Comparison of ENCODE assay signal across 18 cellular contexts in the genomic region with DNA sequence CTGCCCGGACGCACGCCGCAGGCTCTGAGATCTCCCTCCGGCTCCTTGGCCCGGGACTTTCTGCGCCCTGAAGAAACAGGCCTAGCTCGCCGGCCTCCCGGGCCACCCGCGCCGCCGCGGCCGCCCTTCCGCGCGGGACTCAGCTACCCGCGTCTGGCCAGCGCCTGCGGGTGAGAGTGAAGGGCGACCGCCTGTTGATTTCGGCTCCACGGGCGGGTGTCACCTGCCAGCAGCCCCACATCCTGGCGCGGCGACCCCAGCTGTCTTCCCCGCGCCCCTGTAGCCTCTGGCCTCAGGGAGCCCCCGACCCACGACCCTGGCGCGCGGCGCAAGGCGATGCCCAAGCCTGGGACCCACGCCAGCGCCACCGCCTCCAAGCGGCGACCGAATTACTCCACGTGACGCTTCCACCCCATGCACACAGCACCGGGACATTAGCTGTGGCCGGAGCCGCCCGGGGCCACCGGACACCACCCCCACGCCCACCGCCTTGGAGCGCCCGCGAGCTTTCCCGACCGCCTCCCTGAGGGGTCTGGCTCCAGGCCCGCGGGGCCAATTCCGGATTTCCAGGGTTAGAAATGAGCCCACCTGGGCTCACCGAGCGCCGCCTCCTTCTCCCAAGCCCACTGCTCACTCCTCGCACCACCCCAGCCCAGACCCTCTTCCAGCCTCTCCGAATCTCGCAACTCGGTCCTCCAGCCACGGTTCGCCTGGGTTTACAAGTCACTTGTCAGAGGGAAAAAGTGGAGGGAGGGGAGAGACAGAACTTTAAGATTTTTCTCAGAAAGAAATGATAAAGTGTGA. TPM values are rescaled to one million over a fixed set of nuclear protein-coding genes. Genes with fewer than 3 reads are reported as not detected.
DNase-seq lines count a peak whose midpoint lies in the region; ATAC-seq, FAIRE-seq and TF ChIP-seq lines count a peak whose summit lies in the region.
"Had no signal": no experiment of that assay in that cellular context is flagged by ENCODE, and none has a peak within 500 bp of the region (broad histone marks: within the 10 kb centered on the region; RNA-seq: fewer than 3 reads in every experiment).

No MANE protein-coding gene starts in this region.

- DNase-seq in HepG2 (ENCODE audit: low spot score) (no peak), right lobe of liver (no peak), mesenchymal stem cell (no peak), NCI-H1436 treated with DMSO at 0.1 percent for 48 hours (lab: John Stamatoyannopoulos, UW) (no peak), midbrain (lab: John Stamatoyannopoulos, UW) (no peak), HEK293T (ENCODE audit: extremely low spot score) (no peak), NCI-H446 treated with DMSO at 0.1 percent for 48 hours (lab: John Stamatoyannopoulos, UW) (no peak)
- DNase-seq: activated CD8-positive, alpha-beta memory T cell treated with anti-CD3 and anti-CD28 coated beads for 24 hours; CD8-positive, alpha-beta T cell; lower lobe of right lung; NCI-H226; PC-9; stimulated activated CD4-positive, alpha-beta T cell treated with anti-CD3 and anti-CD28 coated beads, Interleukin-4, amount 100 ng/mL, for 24 hours; stimulated activated naive CD4-positive, alpha-beta T cell treated with Interleukin-2 at 50 U/mL for 16 hours had no signal

- TF ChIP-seq RAD21 in HepG2 (CRISPR knock-in tag; IDR thresholded peaks at IDR 0.05), result no peak

- H3K9me3 Mint-ChIP-seq in brain, result peaks cover 0 to 6% (median 0%) of the 10 kb centered on the region in 5 experiments
- H3K9me3 Mint-ChIP-seq: CD8-positive, alpha-beta T cell had no signal

- H3K27ac Mint-ChIP-seq in brain, result peak overlapping the region; percentile 24 to 98 (median 89)
- H3K27ac Mint-ChIP-seq: CD8-positive, alpha-beta T cell had no signal

- H3K36me3 Mint-ChIP-seq in brain, result peaks cover 29% of the 10 kb centered on the region
- H3K36me3 Mint-ChIP-seq: CD8-positive, alpha-beta T cell had no signal

- FAIRE-seq in HepG2 (lab: Jason Lieb, UNC), result no peak

- H3K27me3 Mint-ChIP-seq in brain, result peaks cover 61% of the 10 kb centered on the region

- H3K79me1 ChIP-seq in mesenchymal stem cell (replicated peaks; ENCODE audit: low read length, poor library complexity, severe bottlenecking), result no peaks in the 10 kb centered on the region

- 55% methylated on average over 17 of the region's 72 CpGs for WGBS in HepG2 (ENCODE audit: low lambda C conversion rate)
- 34% methylated on average over 8 of the region's 72 CpGs for WGBS in right lobe of liver (ENCODE audit: insufficient coverage, low coverage, low lambda C conversion rate, missing lambda C conversion rate)
- WGBS in mesenchymal stem cell, result 2% methylated on average over 32 of the region's 72 CpGs

- no peak overlapping the region for H3K4ac ChIP-seq in mesenchymal stem cell (ENCODE audit: low read depth in 1 of 2, low read length in 2 of 2)

- no peak overlapping the region for H2BK15ac ChIP-seq in mesenchymal stem cell (ENCODE audit: low read depth, poor library complexity, severe bottlenecking)

- H2AFZ ChIP-seq in HepG2 (ENCODE audit: low read length) (no peak overlapping the region), mesenchymal stem cell (ENCODE audit: low read depth, low read length) (no peak overlapping the region)
- H2AFZ ChIP-seq: parathyroid adenoma, PC-9 had no signal

- POLR2A ChIA-PET in HepG2 (lab: Yijun Ruan, JAX) (no interaction called here), HEK293T (lab: Yijun Ruan, JAX) (no interaction called here)

- no peak overlapping the region for H4K91ac ChIP-seq in mesenchymal stem cell (ENCODE audit: low read length)

- peak overlapping the region; percentile 49 to 85 (median 78) for H3K4me3 Mint-ChIP-seq in brain
- H3K4me3 Mint-ChIP-seq: CD8-positive, alpha-beta T cell had no signal

- H3K27me3 ChIP-seq in HepG2 (ENCODE audit: control insufficient read depth in 1 of 2, insufficient read depth in 2 of 2, low read length in 2 of 2) (peaks cover 2 to 38% of the 10 kb centered on the region in 2 experiments; a peak in 2 of 5 replicates), right lobe of liver (peaks cover 7 to 31% of the 10 kb centered on the region in 2 donors), mesenchymal stem cell (ENCODE audit: control insufficient read depth in 1 of 2, insufficient read depth in 1 of 2, low read length in 2 of 2) (peaks cover 63 to 91% of the 10 kb centered on the region in 2 experiments)

- intact Hi-C loops in HepG2 (cut with micrococcal nuclease; ENCODE audit: unreplicated experiment), result no loop called here
- intact Hi-C loops in right lobe of liver (cut with DNase I), result no loop called here

- no peak overlapping the region for H3K18ac ChIP-seq in mesenchymal stem cell (ENCODE audit: low read depth in 1 of 2, low read length in 2 of 2)

- no peak overlapping the region for H2BK5ac ChIP-seq in mesenchymal stem cell (ENCODE audit: low read depth, low read length, poor library complexity, severe bottlenecking)

- H3K23ac ChIP-seq in mesenchymal stem cell (ENCODE audit: low read length in 2 of 2), result no peak overlapping the region

- in situ Hi-C loops in HepG2 (cut with HindIII; ENCODE audit: extremely low pct_ligation_motif_present, low pct_unique_long_range_greater_than_20kb), result no loop called here

- H3K4me1 Mint-ChIP-seq in brain, result peaks cover 74% of the 10 kb centered on the region

- H4K20me1 ChIP-seq in HepG2 (ENCODE audit: insufficient read depth, low read length), result no peaks in the 10 kb centered on the region

- H3K4me3 ChIP-seq in HepG2 (replicated peaks in 1 of 3; ENCODE audit: insufficient read depth in 1 of 3, low read depth in 2 of 3, low read length in 3 of 3), result peak overlapping the region in 1 of 3 experiments; percentile 33; a peak in 2 of 6 replicates
- H3K4me3 ChIP-seq in right lobe of liver, result no peak overlapping the region
- peak overlapping the region in 1 of 2 experiments; percentile 49 for H3K4me3 ChIP-seq in mesenchymal stem cell (ENCODE audit: insufficient read depth in 1 of 2, low read depth in 1 of 2, low read length in 2 of 2)
- H3K4me3 ChIP-seq: lower lobe of right lung, PC-9 had no signal

- H2BK120ac ChIP-seq in mesenchymal stem cell (ENCODE audit: low read depth, low read length), result no peak overlapping the region

- no peaks in the 10 kb centered on the region for H3K36me3 ChIP-seq in HepG2 (replicated peaks in 1 of 2; ENCODE audit: control insufficient read depth in 1 of 2, insufficient read depth in 2 of 2, low read length in 2 of 2)
- no peaks in the 10 kb centered on the region for H3K36me3 ChIP-seq in right lobe of liver
- H3K36me3 ChIP-seq in mesenchymal stem cell (ENCODE audit: control insufficient read depth in 1 of 2, insufficient read depth in 2 of 2, low read depth in 1 of 2, low read length in 2 of 2), result no peaks in the 10 kb centered on the region
- H3K36me3 ChIP-seq: lower lobe of right lung had no signal

- no peaks in the 10 kb centered on the region for H3K79me2 ChIP-seq in HepG2 (ENCODE audit: insufficient read depth, low read length)
- H3K79me2 ChIP-seq: parathyroid adenoma had no signal

- H3K27ac ChIP-seq in HepG2 (ENCODE audit: extremely low read length, insufficient read depth, low read length), result no peak overlapping the region
- no peak overlapping the region for H3K27ac ChIP-seq in right lobe of liver
- no peak overlapping the region for H3K27ac ChIP-seq in mesenchymal stem cell (ENCODE audit: low read length, poor library complexity, severe bottlenecking)
- H3K27ac ChIP-seq: lower lobe of right lung, parathyroid adenoma, PC-9 had no signal

- no peak overlapping the region for H2BK12ac ChIP-seq in mesenchymal stem cell (ENCODE audit: low read length in 2 of 2)

- ATAC-seq in HepG2 (peak; percentile 28), right lobe of liver (no peak)
- ATAC-seq: CD8-positive, alpha-beta T cell had no signal

- no peak overlapping the region for H3K9ac ChIP-seq in HepG2 (ENCODE audit: insufficient read depth, low read depth, low read length)
- no peak overlapping the region for H3K9ac ChIP-seq in mesenchymal stem cell (ENCODE audit: low read length)
- H3K9ac ChIP-seq: parathyroid adenoma had no signal

- H3K9me3 ChIP-seq in HepG2 (ENCODE audit: low read length) (no peaks in the 10 kb centered on the region), right lobe of liver (no peaks in the 10 kb centered on the region), mesenchymal stem cell (ENCODE audit: control insufficient read depth, low read length) (peaks cover 3% of the 10 kb centered on the region)
- H3K9me3 ChIP-seq: lower lobe of right lung had no signal

- H3K4me2 ChIP-seq in HepG2 (ENCODE audit: low read depth, low read length), result peak overlapping the region; percentile 27; the same call in 1 of the 2 replicates
- H3K4me2 ChIP-seq in mesenchymal stem cell (ENCODE audit: low read length, poor library complexity, severe bottlenecking), result peak overlapping the region; percentile 27
- H3K4me2 ChIP-seq: PC-9 had no signal

- peaks cover 6% of the 10 kb centered on the region; the same call in 1 of the 2 replicates for H3K4me1 ChIP-seq in HepG2 (ENCODE audit: insufficient read depth, low read length)
- H3K4me1 ChIP-seq in right lobe of liver, result no peaks in the 10 kb centered on the region
- H3K4me1 ChIP-seq in mesenchymal stem cell (ENCODE audit: control insufficient read depth, insufficient read depth, low read depth, low read length), result peaks cover 30% of the 10 kb centered on the region
- H3K4me1 ChIP-seq: parathyroid adenoma had no signal

- TF ChIP-seq EP300 in HepG2 (IDR thresholded peaks at IDR 0.05; ENCODE audit: low read depth in 2 of 2, low read length in 2 of 2), result no peak
- TF ChIP-seq EP300 in HepG2 (CRISPR knock-in tag; IDR thresholded peaks at IDR 0.05; ENCODE audit: borderline replicate concordance), result no peak

- BruUV-seq in HepG2 (replicated peaks; lab: Mats Ljungman, UMichigan), result no TSS peak

- TF ChIP-seq CTCF in HepG2 (CRISPR knock-in tag; IDR thresholded peaks at IDR 0.05) (no peak), right lobe of liver (IDR thresholded peaks at IDR 0.05) (no peak), brain (conservative IDR thresholded peaks at IDR 0.05) (no peak)

- TF ChIP-seq POLR2A in HepG2 (IDR thresholded peaks at IDR 0.05; ENCODE audit: insufficient read depth in 1 of 2, low read depth in 2 of 2, low read length in 2 of 2) (no peak), right lobe of liver (IDR thresholded peaks at IDR 0.05) (no peak)

- no peak overlapping the region for H2AK5ac ChIP-seq in mesenchymal stem cell (ENCODE audit: low read length, severe bottlenecking)

- CTCF ChIA-PET in HepG2 (lab: Yijun Ruan, JAX; ENCODE audit: low intra/inter-chr PET ratio, low total read pairs) (no interaction called here), HEK293T (lab: Yijun Ruan, JAX) (no interaction called here)

- H4K8ac ChIP-seq in mesenchymal stem cell (ENCODE audit: low read length), result no peak overlapping the region

- H3K14ac ChIP-seq in mesenchymal stem cell (ENCODE audit: low read length in 2 of 2), result no peak overlapping the region

RNA-seq across cellular contexts. Expression of gene ARX, which starts 10.2 kb away (rescaled TPM):
- total RNA-seq in HepG2 (2016; rRNA removed; fragmentation: Illumina TruSeq; extraction: Trizol), result not detected in 2 replicates
- not detected in 2 replicates for total RNA-seq in HepG2 (2016; cell fraction: cytosol; rRNA removed; fragmentation: Illumina TruSeq; extraction: Trizol; ENCODE audit: low read depth)
- not detected in 2 replicates for total RNA-seq in HepG2 (2016; cell fraction: insoluble cytoplasmic fraction; rRNA removed; fragmentation: Illumina TruSeq; extraction: Trizol)
- not detected in 2 replicates for total RNA-seq in HepG2 (2016; cell fraction: membrane; rRNA removed; fragmentation: Illumina TruSeq; extraction: Trizol)
- not detected in 2 replicates for total RNA-seq in HepG2 (2016; cell fraction: nucleus; rRNA removed; fragmentation: Illumina TruSeq; extraction: Trizol)
- polyA plus RNA-seq in HepG2 (2011; rRNA removed), result not detected in 2 replicates
- polyA plus RNA-seq in HepG2 (2011; cell fraction: cytosol; rRNA removed), result not detected in 2 replicates
- not detected in 2 replicates for polyA plus RNA-seq in HepG2 (2011; cell fraction: nucleus; rRNA removed)
- not detected in 2 replicates for polyA plus RNA-seq in HepG2 (2012)
- polyA plus RNA-seq in HepG2 (2016; cell fraction: cytosol; fragmentation: Illumina TruSeq; extraction: Trizol; ENCODE audit: low read depth), result not detected in 2 replicates
- not detected in 2 replicates for polyA plus RNA-seq in HepG2 (2016; cell fraction: insoluble cytoplasmic fraction; fragmentation: Illumina TruSeq; extraction: Trizol; ENCODE audit: low read depth)
- polyA plus RNA-seq in HepG2 (2016; cell fraction: membrane; fragmentation: Illumina TruSeq; extraction: Trizol; ENCODE audit: low read depth), result not detected in 2 replicates
- not detected in 2 replicates for polyA plus RNA-seq in HepG2 (2016; cell fraction: nucleus; fragmentation: Illumina TruSeq; extraction: Trizol; ENCODE audit: insufficient read depth, low read depth)
- not detected in 2 replicates for polyA minus RNA-seq in HepG2 (2011; rRNA and poly(A)+ RNA removed; ENCODE audit: low replicate concordance)
- polyA minus RNA-seq in HepG2 (2011; cell fraction: cytosol; rRNA and poly(A)+ RNA removed), result not detected in 2 replicates
- not detected in 2 replicates for polyA minus RNA-seq in HepG2 (2011; cell fraction: nucleus; rRNA and poly(A)+ RNA removed)
- not detected for total RNA-seq in right lobe of liver
- polyA plus RNA-seq in brain (ENCODE audit: insufficient read depth, low read depth, low replicate concordance), result 1.6 TPM
- not detected for polyA plus RNA-seq in mesenchymal stem cell (2013, experiment 1 of 2)
- polyA plus RNA-seq in mesenchymal stem cell (2013, experiment 2 of 2), result not detected
- total RNA-seq: CD8-positive, alpha-beta T cell; dermis microvascular lymphatic vessel endothelial cell; PC-9; T-helper 2 cell treated with Interferon-gamma antibody and Interleukin-4, amounts not matched to agents 100 ng/mL and 5 ng/mL, for 36 hours had no signal
